8 cellular contexts compared by ENCODE assay signal in the genomic region with DNA sequence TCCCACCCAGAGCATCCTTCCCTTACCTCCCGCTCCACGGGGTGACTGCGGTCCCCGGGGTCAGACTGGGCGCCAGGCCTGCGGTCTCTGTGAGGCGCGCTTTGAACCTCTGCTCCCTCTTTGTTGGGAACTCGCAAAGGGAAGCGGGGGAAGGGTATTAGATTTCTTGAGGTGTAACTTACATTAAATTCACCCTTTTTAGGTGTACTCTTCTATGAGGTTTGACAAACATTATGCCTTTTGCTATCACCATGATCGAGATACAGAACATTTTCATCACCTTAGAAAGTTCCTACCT. TPM values are rescaled to one million over a fixed set of nuclear protein-coding genes. Genes with fewer than 3 reads are reported as not detected.
DNase-seq lines count a peak whose midpoint lies in the region; ATAC-seq and TF ChIP-seq lines count a peak whose summit lies in the region.

No MANE protein-coding gene starts in this region.

- peaks cover 41% of the 10 kb centered on the region for H3K36me3 Mint-ChIP-seq in activated CD8-positive, alpha-beta memory T cell treated with anti-CD3 and anti-CD28 coated beads, Interleukin-2, amount 10 ng/mL, durations not matched to agents 7 days and 5 days
- H3K36me3 Mint-ChIP-seq in activated naive CD4-positive, alpha-beta T cell treated with anti-CD3 and anti-CD28 coated beads, Interleukin-2, amount 50 U/mL, for 72 hours = peaks cover 39 to 51% of the 10 kb centered on the region in 2 donors

- H3K4me1 Mint-ChIP-seq in activated CD8-positive, alpha-beta memory T cell treated with anti-CD3 and anti-CD28 coated beads, Interleukin-2, amount 10 ng/mL, durations not matched to agents 7 days and 5 days = peaks cover 42% of the 10 kb centered on the region

- H3K27me3 Mint-ChIP-seq in activated CD8-positive, alpha-beta memory T cell treated with anti-CD3 and anti-CD28 coated beads, Interleukin-2, amount 10 ng/mL, durations not matched to agents 7 days and 5 days = no peaks in the 10 kb centered on the region

- no peaks in the 10 kb centered on the region for H3K36me3 ChIP-seq in kidney epithelial cell (ENCODE audit: control insufficient read depth, insufficient read depth, low read length)
- peaks cover 7% of the 10 kb centered on the region for H3K36me3 ChIP-seq in thymus (ENCODE audit: control insufficient read depth, insufficient read depth)

- H3K9me3 ChIP-seq in thymus (ENCODE audit: control insufficient read depth) = no peaks in the 10 kb centered on the region

- CTCF ChIA-PET in activated CD8-positive, alpha-beta memory T cell treated with anti-CD3 and anti-CD28 coated beads, Interleukin-2, amount 10 ng/mL, durations not matched to agents 7 days and 5 days (lab: Charles Lee) = interaction anchor here (1.0 to 8.7 kb wide), 4 partner anchors 13 to 342 kb away, joined by 3 to 113 read pairs (median 8); partner anchors contain the start of gene GRSF1

- peaks cover 9% of the 10 kb centered on the region for H3K4me1 ChIP-seq in thymus (ENCODE audit: control insufficient read depth, insufficient read depth, low read length)

- no peak for DNase-seq in activated CD8-positive, alpha-beta memory T cell treated with anti-CD3 and anti-CD28 coated beads, Interleukin-2, amount 10 ng/mL, durations not matched to agents 7 days and 5 days
- DNase-seq in activated CD8-positive, alpha-beta memory T cell treated with anti-CD3 and anti-CD28 coated beads for 24 hours = no peak
- no peak for DNase-seq in activated naive CD4-positive, alpha-beta T cell treated with anti-CD3 and anti-CD28 coated beads, Interleukin-2, amount 50 U/mL, for 72 hours (ENCODE audit: low spot score in 2 of 2)
- DNase-seq in kidney epithelial cell (ENCODE audit: low read depth) = no peak
- DNase-seq in NCI-H69 (lab: John Stamatoyannopoulos, UW) = no peak
- no peak for DNase-seq in NCI-H1417 treated with DMSO at 0.1 percent for 48 hours (lab: John Stamatoyannopoulos, UW)

- ATAC-seq in activated CD8-positive, alpha-beta memory T cell treated with anti-CD3 and anti-CD28 coated beads, Interleukin-2, amount 10 ng/mL, durations not matched to agents 7 days and 5 days = no peak
- ATAC-seq in activated naive CD4-positive, alpha-beta T cell treated with anti-CD3 and anti-CD28 coated beads, Interleukin-2, amount 50 U/mL, for 72 hours = peak in 1 of 2 donors; percentile 48
- ATAC-seq in GM18520 (IDR thresholded peaks at IDR 0.05; ENCODE audit: unreplicated experiment) = no peak

- peak overlapping the region; percentile 92 for H3K4me3 ChIP-seq in kidney epithelial cell (ENCODE audit: low read depth, low read length)
- peak overlapping the region; percentile 97 for H3K4me3 ChIP-seq in thymus (ENCODE audit: low read length)

- H3K9me3 Mint-ChIP-seq in activated CD8-positive, alpha-beta memory T cell treated with anti-CD3 and anti-CD28 coated beads, Interleukin-2, amount 10 ng/mL, durations not matched to agents 7 days and 5 days (ENCODE audit: low read depth) = no peaks in the 10 kb centered on the region
- no peaks in the 10 kb centered on the region for H3K9me3 Mint-ChIP-seq in activated naive CD4-positive, alpha-beta T cell treated with anti-CD3 and anti-CD28 coated beads, Interleukin-2, amount 50 U/mL, for 72 hours

- no peak for TF ChIP-seq CTCF in kidney epithelial cell (IDR thresholded peaks at IDR 0.05; ENCODE audit: insufficient read depth, low read length, poor library complexity, severe bottlenecking)

- peak overlapping the region; percentile 81 for H3K27ac Mint-ChIP-seq in activated CD8-positive, alpha-beta memory T cell treated with anti-CD3 and anti-CD28 coated beads, Interleukin-2, amount 10 ng/mL, durations not matched to agents 7 days and 5 days
- H3K27ac Mint-ChIP-seq in activated naive CD4-positive, alpha-beta T cell treated with anti-CD3 and anti-CD28 coated beads, Interleukin-2, amount 50 U/mL, for 72 hours = peak overlapping the region; percentile 90 to 93

- WGBS in thymus = under 1% methylated on average over 11 of the region's 11 CpGs

- H3K27ac ChIP-seq in thymus (ENCODE audit: low read depth) = peak overlapping the region; percentile 96

- H3K27me3 ChIP-seq in kidney epithelial cell (ENCODE audit: control insufficient read depth, insufficient read depth, low read length) (no peaks in the 10 kb centered on the region), thymus (ENCODE audit: control insufficient read depth, insufficient read depth) (no peaks in the 10 kb centered on the region)

- H3K4me3 Mint-ChIP-seq in activated CD8-positive, alpha-beta memory T cell treated with anti-CD3 and anti-CD28 coated beads, Interleukin-2, amount 10 ng/mL, durations not matched to agents 7 days and 5 days = peak overlapping the region; percentile 92

RNA-seq across cellular contexts. Expression of gene DCK, which starts 0.6 kb away (rescaled TPM):
- total RNA-seq in activated CD8-positive, alpha-beta memory T cell treated with anti-CD3 and anti-CD28 coated beads, Interleukin-2, amount 10 ng/mL, durations not matched to agents 7 days and 5 days = 10 to 100 TPM; 60.0 to 70.7 TPM
- total RNA-seq in activated naive CD4-positive, alpha-beta T cell treated with anti-CD3 and anti-CD28 coated beads, Interleukin-2, amount 50 U/mL, for 72 hours = 10 to 100 TPM; 36.6 to 54.2 TPM
- total RNA-seq in kidney epithelial cell = 16.1 and 20.3 TPM in 2 replicates
- polyA plus RNA-seq in thymus = 49.0 TPM
